Comparison of ENCODE assay signal across 17 cellular contexts in genomic region chr10:132183046-132183445, GRCh38. TPM values are rescaled to one million over a fixed set of nuclear protein-coding genes. Genes with fewer than 3 reads are reported as not detected.
DNase-seq lines count a peak whose midpoint lies in the region; ATAC-seq and TF ChIP-seq lines count a peak whose summit lies in the region.
"Had no signal": no experiment of that assay in that cellular context is flagged by ENCODE, and none has a peak within 500 bp of the region (broad histone marks: within the 10 kb centered on the region; RNA-seq: fewer than 3 reads in every experiment).

No MANE protein-coding gene starts in this region.

- 41 to 60% methylated on average over 8 of the region's 8 CpGs for WGBS in lower leg skin, 2 donors

- no peaks in the 10 kb centered on the region for H3K9me3 ChIP-seq in SJCRH30 (replicated peaks)
- H3K9me3 ChIP-seq: BLaER1 treated with 17β-estradiol and CSF1 and Interleukin-3, amounts not matched to agents 10 nM and 100 nM; transverse colon had no signal

- H3K36me3 ChIP-seq in SJCRH30, result no peaks in the 10 kb centered on the region
- H3K36me3 ChIP-seq: BLaER1 treated with 17β-estradiol and CSF1 and Interleukin-3, amounts not matched to agents 10 nM and 100 nM; transverse colon had no signal

- no peak overlapping the region for H3K27ac ChIP-seq in SJCRH30
- H3K27ac ChIP-seq: BLaER1 treated with 17β-estradiol and CSF1 and Interleukin-3, amounts not matched to agents 10 nM and 100 nM; transverse colon; VCaP had no signal

- intact Hi-C loops in lower leg skin (cut with DNase I; ENCODE audit: low total_unique reads), result no loop called here

- ATAC-seq in GM18520 (IDR thresholded peaks at IDR 0.05; ENCODE audit: unreplicated experiment) (no peak), HG02852 (IDR thresholded peaks at IDR 0.05; ENCODE audit: unreplicated experiment) (no peak)
- ATAC-seq: stimulated activated effector memory CD8-positive, alpha-beta T cell treated with anti-CD3 and anti-CD28 coated beads, Interleukin-12 subunit alpha, Interleukin-12 subunit beta, amount 100 ng/mL, for 72 hours had no signal

- no peaks in the 10 kb centered on the region for H3K27me3 ChIP-seq in SJCRH30

- peak in 2 of 3 experiments; percentile 11 to 20 for DNase-seq in NCI-H1417 (lab: John Stamatoyannopoulos, UW)
- no peak for DNase-seq in NCI-H1417 treated with DMSO at 0.1 percent for 48 hours (lab: John Stamatoyannopoulos, UW)
- peak; percentile 78 for DNase-seq in HuH-7.5 (ENCODE audit: low spot score)
- DNase-seq in SJCRH30, result peak; percentile 23 to 38
- peak; percentile 48 for DNase-seq in pons (ENCODE audit: low spot score)
- DNase-seq in lower leg skin (ENCODE audit: low spot score in 2 of 2), result no peak
- DNase-seq: activated CD4-positive, alpha-beta memory T cell treated with anti-CD3 and anti-CD28 coated beads, Interleukin-2, amount 10 ng/mL, durations not matched to agents 7 days and 5 days; activated T-cell treated with anti-CD3 and anti-CD28 coated beads, Interleukin-2, amount 50 U/mL, for 1 hour; kidney glomerular epithelial cell; NCI-H2081 treated with DMSO at 0.1 percent for 48 hours; T-helper 1 cell; transverse colon had no signal

- H3K4me3 ChIP-seq in SJCRH30 (no peak overlapping the region), lower leg skin (ENCODE audit: low read depth, poor library complexity, severe bottlenecking) (no peak overlapping the region)
- H3K4me3 ChIP-seq: BLaER1 treated with 17β-estradiol and CSF1 and Interleukin-3, amounts not matched to agents 10 nM and 100 nM; transverse colon had no signal

- TF ChIP-seq POLR2A in lower leg skin (IDR thresholded peaks at IDR 0.05), result no peak

- no peak for TF ChIP-seq CTCF in lower leg skin (IDR thresholded peaks at IDR 0.05)

- no peaks in the 10 kb centered on the region for H3K4me1 ChIP-seq in SJCRH30

RNA-seq across cellular contexts. Expression of gene DPYSL4, which starts 3.7 kb away (rescaled TPM):
- not detected in 2 replicates for total RNA-seq in SJCRH30 (2014; rRNA removed; shearing (Covaris generic))
- 1 to 10 TPM in 2 of 4 donors, not detected in 2; 1.1 to 1.3 TPM for total RNA-seq in lower leg skin

Comparison
In these comparisons a context has a peak if more than half of its experiments do, and no peak if none do; other contexts are left out.
1. DNase-seq: peak in NCI-H1417 (2 of 3), HuH-7.5 (single experiment), SJCRH30 (2 of 2) and pons (single experiment); none in NCI-H1417 treated with DMSO at 0.1 percent for 48 hours (single experiment) and lower leg skin (0 of 2).